ENCODE assay signal across 8 cellular contexts in the genomic region with DNA sequence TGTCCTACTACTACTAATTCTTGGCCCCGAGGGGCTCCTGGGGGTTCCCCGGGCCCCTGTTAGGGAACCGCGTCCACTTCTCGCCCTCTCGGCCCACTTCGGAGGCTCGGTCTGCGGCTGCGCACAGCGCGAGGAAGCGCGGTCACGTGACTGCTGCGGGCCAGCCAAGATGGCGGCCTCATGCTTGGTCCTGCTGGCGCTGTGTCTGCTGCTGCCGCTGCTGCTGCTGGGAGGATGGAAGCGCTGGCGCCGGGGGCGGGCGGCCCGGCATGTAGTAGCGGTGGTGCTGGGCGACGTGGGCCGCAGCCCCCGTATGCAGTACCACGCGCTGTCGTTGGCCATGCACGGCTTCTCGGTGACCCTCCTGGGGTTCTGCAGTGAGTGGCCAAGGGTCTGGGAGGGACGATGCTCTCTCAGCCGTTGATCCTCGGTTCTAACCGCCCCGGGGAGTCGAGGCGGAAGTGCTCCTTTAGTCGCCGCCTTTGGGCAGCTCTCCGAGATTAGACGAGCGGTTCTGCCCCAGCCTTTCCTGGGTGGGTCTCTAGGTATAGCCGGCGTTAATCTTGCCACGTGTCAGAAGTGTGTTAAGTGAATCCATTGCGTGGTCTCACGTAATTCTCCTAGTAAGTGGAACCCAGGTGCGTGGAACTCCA. TPM values are rescaled to one million over a fixed set of nuclear protein-coding genes. Genes with fewer than 3 reads are reported as not detected.
DNase-seq lines count a peak whose midpoint lies in the region; TF ChIP-seq lines count a peak whose summit lies in the region.

ALG1 (plus strand) TSS at position 163 of the 653 bp plus-strand sequence; CDS start at position 170, 7 bp downstream.

- peak within 1 kb of the TSS; percentile 76 for H3K4me3 ChIP-seq in LNCaP clone FGC (ENCODE audit: low read depth, low read length)
- H3K4me3 ChIP-seq in SJCRH30: peak within 1 kb of the TSS; percentile 90
- H3K4me3 ChIP-seq in neuronal stem cell (ENCODE audit: low read length in 2 of 2): peak within 1 kb of the TSS; percentile 67 to 96

- H3K14ac ChIP-seq in neuronal stem cell (ENCODE audit: low read length): peak within 1 kb of the TSS; percentile 33

- H3K9me3 ChIP-seq in SJCRH30 (replicated peaks) (no peaks in the 10 kb centered on the region), neuronal stem cell (replicated peaks in 1 of 2; ENCODE audit: control insufficient read depth in 2 of 2, insufficient read depth in 1 of 2, low read depth in 1 of 2, low read length in 2 of 2) (no peaks in the 10 kb centered on the region)

- H2BK15ac ChIP-seq in neuronal stem cell (ENCODE audit: low read length): no peak within 1 kb of the TSS

- peak within 1 kb of the TSS; percentile 92 for H2AFZ ChIP-seq in neuronal stem cell (ENCODE audit: low read length)

- H3K79me1 ChIP-seq in neuronal stem cell (ENCODE audit: low read depth, low read length): no peaks in the 10 kb centered on the region

- peak within 1 kb of the TSS; percentile 63 for H3K18ac ChIP-seq in neuronal stem cell (ENCODE audit: low read length)

- H3K4me2 ChIP-seq in neuronal stem cell (ENCODE audit: insufficient read depth, low read length, poor library complexity, severe bottlenecking): peak within 1 kb of the TSS; percentile 56

- peak within 1 kb of the TSS; percentile 86 for H3K9ac ChIP-seq in neuronal stem cell (ENCODE audit: low read depth, low read length, poor library complexity)

- H2BK5ac ChIP-seq in neuronal stem cell (ENCODE audit: low read length): no peak within 1 kb of the TSS

- H3K23ac ChIP-seq in neuronal stem cell (ENCODE audit: low read depth, low read length, poor library complexity): peak within 1 kb of the TSS; percentile 98

- H4K91ac ChIP-seq in neuronal stem cell (ENCODE audit: low read depth, low read length, poor library complexity): no peak within 1 kb of the TSS

- peak; percentile 85 for DNase-seq in ELR (ENCODE audit: low read depth)
- DNase-seq in H4 (ENCODE audit: low spot score): peak; percentile 84
- DNase-seq in LNCaP clone FGC (ENCODE audit: low read depth): peak; percentile 40
- DNase-seq in SJCRH30: peak; percentile 85 to 87
- peak; percentile 87 for DNase-seq in activated gamma-delta T cell treated with anti-CD3 and anti-CD28 coated beads, Interleukin-2, amount 50 U/mL, for 16 hours (ENCODE audit: low read depth)
- peak; percentile 79 for DNase-seq in foreskin melanocyte
- DNase-seq in neuronal stem cell (ENCODE audit: low spot score): peak; percentile 78

- H2BK12ac ChIP-seq in neuronal stem cell (ENCODE audit: low read length): no peak within 1 kb of the TSS

- peak within 1 kb of the TSS; percentile 27 for H2BK120ac ChIP-seq in neuronal stem cell (ENCODE audit: low read depth, low read length)

- no peak within 1 kb of the TSS for H2AK5ac ChIP-seq in neuronal stem cell (ENCODE audit: low read depth, low read length)

- peak within 1 kb of the TSS; percentile 85 for H4K8ac ChIP-seq in neuronal stem cell (ENCODE audit: low read depth, low read length)

- H3K4me1 ChIP-seq in SJCRH30 (no peaks in the 10 kb centered on the region), neuronal stem cell (ENCODE audit: control insufficient read depth in 2 of 2, insufficient read depth in 1 of 2, low read depth in 1 of 2, low read length in 2 of 2) (peaks cover 5% of the 10 kb centered on the region in 2 donors)

- H3K27ac ChIP-seq in SJCRH30 (peak within 1 kb of the TSS; percentile 54), neuronal stem cell (replicated peaks; ENCODE audit: low read length) (no peak within 1 kb of the TSS)

- no CpG with 5 or more reads among the region's 53 CpGs for WGBS in neuronal stem cell (ENCODE audit: extremely low coverage in 2 of 2, insufficient read length in 2 of 2, insufficient replicate concordance in 1 of 2), 2 donors

- H3K36me3 ChIP-seq in SJCRH30: no peaks in the 10 kb centered on the region
- peaks cover 9 to 26% of the 10 kb centered on the region in 2 donors for H3K36me3 ChIP-seq in neuronal stem cell (replicated peaks in 1 of 2; ENCODE audit: control insufficient read depth in 2 of 2, insufficient read depth in 2 of 2, low read length in 2 of 2)

- H3K4ac ChIP-seq in neuronal stem cell (ENCODE audit: low read length): no peak within 1 kb of the TSS

- TF ChIP-seq CTCF in LNCaP clone FGC (IDR thresholded peaks at IDR 0.05; ENCODE audit: control insufficient read depth, extremely low read depth, insufficient read depth): no peak
- TF ChIP-seq CTCF in subcutaneous adipose tissue (IDR thresholded peaks at IDR 0.05; ENCODE audit: low read depth): no peak

- H3K27me3 ChIP-seq in SJCRH30 (no peaks in the 10 kb centered on the region), neuronal stem cell (ENCODE audit: control insufficient read depth in 3 of 3, insufficient read depth in 3 of 3, low read depth in 1 of 3, low read length in 3 of 3) (peaks cover 0 to 6% (median 0%) of the 10 kb centered on the region in 3 experiments)

RNA-seq across cellular contexts. Expression of gene ALG1, which starts in this region (rescaled TPM):
- 12.0 and 14.9 TPM in 2 replicates for total RNA-seq in H4 (2014; rRNA removed; shearing (Covaris generic))
- 8.2 and 9.4 TPM in 2 replicates for total RNA-seq in SJCRH30 (2014; rRNA removed; shearing (Covaris generic))
- 7.9 TPM for polyA plus RNA-seq in neuronal stem cell (2013, experiment 1 of 2)
- 8.4 TPM for polyA plus RNA-seq in neuronal stem cell (2013, experiment 2 of 2)
- 10 to 100 TPM; 11.6 to 15.5 (median 14.5) TPM for total RNA-seq in subcutaneous adipose tissue
